In genomic region chrX:140572724-140573123, GRCh38 we compare ENCODE assay signal across 9 cellular contexts.
DNase-seq lines count a peak whose midpoint lies in the region; ATAC-seq, FAIRE-seq and TF ChIP-seq lines count a peak whose summit lies in the region.
"Had no signal": no experiment of that assay in that cellular context is flagged by ENCODE, and none has a peak within 500 bp of the region (broad histone marks: within the 10 kb centered on the region; RNA-seq: fewer than 3 reads in every experiment).

No MANE protein-coding gene starts in this region.

- no peaks in the 10 kb centered on the region for H3K79me2 ChIP-seq in Karpas-422 (ENCODE audit: low read length)

- H2AFZ ChIP-seq in Karpas-422 (ENCODE audit: low read length) = no peak overlapping the region

- H4K20me1 ChIP-seq in Karpas-422 (ENCODE audit: insufficient read depth, low read depth, low read length) = no peaks in the 10 kb centered on the region

- no peaks in the 10 kb centered on the region for H3K4me1 Mint-ChIP-seq in activated naive CD8-positive, alpha-beta T cell treated with anti-CD3 and anti-CD28 coated beads, Interleukin-2, amount 50 U/mL, for 24 hours
- no peaks in the 10 kb centered on the region for H3K4me1 Mint-ChIP-seq in activated naive CD8-positive, alpha-beta T cell treated with anti-CD3 and anti-CD28 coated beads for 36 hours
- H3K4me1 Mint-ChIP-seq in activated CD8-positive, alpha-beta T cell treated with anti-CD3 and anti-CD28 coated beads for 36 hours (ENCODE audit: low read depth) = no peaks in the 10 kb centered on the region

- no peaks in the 10 kb centered on the region for H3K4me1 ChIP-seq in Karpas-422 (ENCODE audit: low read length)
- no peaks in the 10 kb centered on the region for H3K4me1 ChIP-seq in effector memory CD4-positive, alpha-beta T cell (ENCODE audit: control insufficient read depth, insufficient read depth, low read length, poor library complexity, severe bottlenecking)

- no peak overlapping the region for H3K4me2 ChIP-seq in Karpas-422 (ENCODE audit: low read depth, low read length, poor library complexity, severe bottlenecking)

- H3K4me3 Mint-ChIP-seq in activated naive CD8-positive, alpha-beta T cell treated with anti-CD3 and anti-CD28 coated beads, Interleukin-2, amount 50 U/mL, for 24 hours = no peak overlapping the region
- no peak overlapping the region for H3K4me3 Mint-ChIP-seq in activated naive CD8-positive, alpha-beta T cell treated with anti-CD3 and anti-CD28 coated beads for 36 hours
- no peak overlapping the region for H3K4me3 Mint-ChIP-seq in activated CD8-positive, alpha-beta T cell treated with anti-CD3 and anti-CD28 coated beads for 36 hours
- H3K4me3 Mint-ChIP-seq: stimulated activated naive CD8-positive, alpha-beta T cell treated with anti-CD3 and anti-CD28 coated beads, Interleukin-15, Interleukin-2, amounts not matched to agents 100 ng/mL and 50 ng/mL, for 24 hours had no signal

- H3K9me2 ChIP-seq in Karpas-422 (replicated peaks; ENCODE audit: insufficient read depth, low read length) = no peaks in the 10 kb centered on the region

- no peak for ATAC-seq in activated naive CD8-positive, alpha-beta T cell treated with anti-CD3 and anti-CD28 coated beads, Interleukin-2, amount 50 U/mL, for 24 hours
- ATAC-seq in GM21619 (IDR thresholded peaks at IDR 0.05; ENCODE audit: unreplicated experiment) = peak; percentile 54
- no peak for ATAC-seq in activated CD8-positive, alpha-beta T cell treated with anti-CD3 and anti-CD28 coated beads for 36 hours

- FAIRE-seq in H54 (lab: Jason Lieb, UNC) = no peak

- H3K27me3 Mint-ChIP-seq in activated naive CD8-positive, alpha-beta T cell treated with anti-CD3 and anti-CD28 coated beads, Interleukin-2, amount 50 U/mL, for 24 hours = no peaks in the 10 kb centered on the region
- H3K27me3 Mint-ChIP-seq in activated naive CD8-positive, alpha-beta T cell treated with anti-CD3 and anti-CD28 coated beads for 36 hours = no peaks in the 10 kb centered on the region
- H3K27me3 Mint-ChIP-seq in activated CD8-positive, alpha-beta T cell treated with anti-CD3 and anti-CD28 coated beads for 36 hours = no peaks in the 10 kb centered on the region
- H3K27me3 Mint-ChIP-seq: stimulated activated naive CD8-positive, alpha-beta T cell treated with anti-CD3 and anti-CD28 coated beads, Interleukin-15, Interleukin-2, amounts not matched to agents 100 ng/mL and 50 ng/mL, for 24 hours had no signal

- intact Hi-C loops in activated CD8-positive, alpha-beta T cell treated with anti-CD3 and anti-CD28 coated beads for 36 hours (cut with micrococcal nuclease) = no loop called here

- H3K27me3 ChIP-seq in Karpas-422 (ENCODE audit: low read length) = no peaks in the 10 kb centered on the region
- no peaks in the 10 kb centered on the region for H3K27me3 ChIP-seq in effector memory CD4-positive, alpha-beta T cell (replicated peaks; ENCODE audit: control insufficient read depth, insufficient read depth, low read length, poor library complexity, severe bottlenecking)

- POLR2A ChIA-PET in activated CD8-positive, alpha-beta T cell treated with anti-CD3 and anti-CD28 coated beads for 36 hours (lab: Charles Lee) = no interaction called here

- DNase-seq in activated naive CD8-positive, alpha-beta T cell treated with anti-CD3 and anti-CD28 coated beads, Interleukin-2, amount 50 U/mL, for 24 hours = peak; percentile 5
- DNase-seq in activated naive CD8-positive, alpha-beta T cell treated with anti-CD3 and anti-CD28 coated beads for 36 hours = no peak
- DNase-seq in Karpas-422 (peak; percentile 80), islet precursor cell (peak; percentile 74), H54 (ENCODE audit: insufficient read length, low spot score) (no peak)
- peak; percentile 20 for DNase-seq in activated CD8-positive, alpha-beta T cell treated with anti-CD3 and anti-CD28 coated beads for 36 hours
- DNase-seq in effector memory CD4-positive, alpha-beta T cell = no peak

- no peaks in the 10 kb centered on the region for H3K9me3 Mint-ChIP-seq in activated naive CD8-positive, alpha-beta T cell treated with anti-CD3 and anti-CD28 coated beads, Interleukin-2, amount 50 U/mL, for 24 hours
- H3K9me3 Mint-ChIP-seq in activated naive CD8-positive, alpha-beta T cell treated with anti-CD3 and anti-CD28 coated beads for 36 hours = no peaks in the 10 kb centered on the region
- H3K9me3 Mint-ChIP-seq in activated CD8-positive, alpha-beta T cell treated with anti-CD3 and anti-CD28 coated beads for 36 hours = no peaks in the 10 kb centered on the region
- H3K9me3 Mint-ChIP-seq: stimulated activated naive CD8-positive, alpha-beta T cell treated with anti-CD3 and anti-CD28 coated beads, Interleukin-15, Interleukin-2, amounts not matched to agents 100 ng/mL and 50 ng/mL, for 24 hours had no signal

- TF ChIP-seq CTCF in activated CD8-positive, alpha-beta T cell treated with anti-CD3 and anti-CD28 coated beads for 36 hours (IDR thresholded peaks at IDR 0.05) = no peak

- CTCF ChIA-PET in activated CD8-positive, alpha-beta T cell treated with anti-CD3 and anti-CD28 coated beads for 36 hours (lab: Charles Lee) = no interaction called here

- H3K36me3 Mint-ChIP-seq in activated naive CD8-positive, alpha-beta T cell treated with anti-CD3 and anti-CD28 coated beads, Interleukin-2, amount 50 U/mL, for 24 hours (ENCODE audit: low read depth) = no peaks in the 10 kb centered on the region
- no peaks in the 10 kb centered on the region for H3K36me3 Mint-ChIP-seq in activated naive CD8-positive, alpha-beta T cell treated with anti-CD3 and anti-CD28 coated beads for 36 hours
- no peaks in the 10 kb centered on the region for H3K36me3 Mint-ChIP-seq in activated CD8-positive, alpha-beta T cell treated with anti-CD3 and anti-CD28 coated beads for 36 hours (ENCODE audit: low read depth)

- no peak for TF ChIP-seq POLR2A in H54 (IDR thresholded peaks at IDR 0.05; ENCODE audit: low read depth, low read length)

- H3K36me3 ChIP-seq in Karpas-422 (ENCODE audit: insufficient read depth, low read length) = no peaks in the 10 kb centered on the region
- H3K36me3 ChIP-seq in effector memory CD4-positive, alpha-beta T cell (ENCODE audit: control insufficient read depth, insufficient read depth, low read length) = no peaks in the 10 kb centered on the region

- H3K9me3 ChIP-seq in Karpas-422 (ENCODE audit: low read length) = no peaks in the 10 kb centered on the region
- no peaks in the 10 kb centered on the region for H3K9me3 ChIP-seq in effector memory CD4-positive, alpha-beta T cell (ENCODE audit: control insufficient read depth, low read length)

- no peak overlapping the region for H3K9ac ChIP-seq in Karpas-422 (ENCODE audit: low read length)

- H3K27ac ChIP-seq in Karpas-422 (ENCODE audit: low read length) = no peak overlapping the region
- H3K27ac ChIP-seq in effector memory CD4-positive, alpha-beta T cell (ENCODE audit: insufficient read depth, low read length, poor library complexity, severe bottlenecking) = no peak overlapping the region

- H3K27ac Mint-ChIP-seq in activated naive CD8-positive, alpha-beta T cell treated with anti-CD3 and anti-CD28 coated beads, Interleukin-2, amount 50 U/mL, for 24 hours = no peak overlapping the region
- no peak overlapping the region for H3K27ac Mint-ChIP-seq in activated naive CD8-positive, alpha-beta T cell treated with anti-CD3 and anti-CD28 coated beads for 36 hours
- no peak overlapping the region for H3K27ac Mint-ChIP-seq in activated CD8-positive, alpha-beta T cell treated with anti-CD3 and anti-CD28 coated beads for 36 hours
- H3K27ac Mint-ChIP-seq: stimulated activated naive CD8-positive, alpha-beta T cell treated with anti-CD3 and anti-CD28 coated beads, Interleukin-15, Interleukin-2, amounts not matched to agents 100 ng/mL and 50 ng/mL, for 24 hours had no signal

- H3K4me3 ChIP-seq in Karpas-422 (ENCODE audit: low read length) = no peak overlapping the region
- H3K4me3 ChIP-seq in effector memory CD4-positive, alpha-beta T cell (ENCODE audit: insufficient read depth, low read depth, low read length, poor library complexity, severe bottlenecking) = no peak overlapping the region

Comparison
In these comparisons a context has a peak if more than half of its experiments do, and no peak if none do; other contexts are left out.
1. DNase-seq: peak in activated naive CD8-positive, alpha-beta T cell treated with anti-CD3 and anti-CD28 coated beads, Interleukin-2, amount 50 U/mL, for 24 hours (single experiment), Karpas-422 (single experiment), activated CD8-positive, alpha-beta T cell treated with anti-CD3 and anti-CD28 coated beads for 36 hours (single experiment) and islet precursor cell (single experiment); none in activated naive CD8-positive, alpha-beta T cell treated with anti-CD3 and anti-CD28 coated beads for 36 hours (single experiment), H54 (single experiment) and effector memory CD4-positive, alpha-beta T cell (0 of 3).